10 cellular contexts compared by ENCODE assay signal in the genomic region with DNA sequence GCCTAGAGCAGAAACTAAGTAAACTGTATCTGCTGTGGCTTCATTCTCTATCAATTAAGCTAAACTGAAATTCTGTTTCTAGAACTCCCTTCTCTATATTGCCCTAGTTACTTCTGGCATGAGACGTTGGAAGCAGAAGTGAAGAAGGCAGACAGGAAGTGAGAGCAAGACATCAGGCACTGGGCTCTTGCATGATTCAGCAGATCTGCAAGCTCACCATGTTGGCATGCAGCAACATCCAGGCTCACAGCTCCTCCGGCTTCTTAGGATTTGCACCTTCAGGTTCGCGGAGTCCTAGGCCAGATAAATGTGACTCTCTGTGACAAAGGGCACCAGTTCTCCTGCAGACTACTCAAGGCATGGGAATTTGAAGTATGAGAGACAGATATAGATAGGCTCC.
DNase-seq lines count a peak whose midpoint lies in the region; ATAC-seq and TF ChIP-seq lines count a peak whose summit lies in the region.
"Had no signal": no experiment of that assay in that cellular context is flagged by ENCODE, and none has a peak within 500 bp of the region (broad histone marks: within the 10 kb centered on the region; RNA-seq: fewer than 3 reads in every experiment).

No MANE protein-coding gene starts in this region.

- no peaks in the 10 kb centered on the region for H3F3A ChIP-seq in smooth muscle cell (ENCODE audit: low read depth)

- H3K4me2 ChIP-seq in smooth muscle cell = peak overlapping the region; percentile 62

- H3K4me3 ChIP-seq in fibroblast of pulmonary artery (replicated peaks; ENCODE audit: low read depth, low read length) (no peak overlapping the region), smooth muscle cell (no peak overlapping the region)

- H3K79me2 ChIP-seq in smooth muscle cell (ENCODE audit: low read depth) = no peaks in the 10 kb centered on the region

- no peaks in the 10 kb centered on the region for H3K36me3 ChIP-seq in smooth muscle cell (ENCODE audit: low read depth)

- DNase-seq in NOMO-1 treated with DMSO at 0.1 percent for 48 hours (lab: John Stamatoyannopoulos, UW; ENCODE audit: unreplicated experiment) (peak; percentile 98), fibroblast of pulmonary artery (ENCODE audit: low read depth) (peak; percentile 61), smooth muscle cell (lab: John Stamatoyannopoulos, UW; ENCODE audit: unreplicated experiment) (no peak), amniotic stem cell (lab: John Stamatoyannopoulos, UW) (no peak), germinal center (ENCODE audit: low spot score) (no peak)
- DNase-seq in stimulated activated naive CD4-positive, alpha-beta T cell (lab: John Stamatoyannopoulos, UW) = no peak
- DNase-seq: activated gamma-delta T cell treated with Interleukin-2 at 50 U/mL for 16 hours; NCI-H1694 treated with DMSO at 0.1 percent for 48 hours; stimulated activated CD4-positive, alpha-beta T cell treated with anti-CD3 and anti-CD28 coated beads, Interleukin-2, amount 100 ng/mL, for 48 hours had no signal

- no peaks in the 10 kb centered on the region for H4K20me1 ChIP-seq in smooth muscle cell (ENCODE audit: low read depth)

- H2AFZ ChIP-seq in smooth muscle cell (ENCODE audit: low read depth) = peak overlapping the region; percentile 4

- no peaks in the 10 kb centered on the region for H3K4me1 ChIP-seq in smooth muscle cell (ENCODE audit: low read depth)

- peak overlapping the region; percentile 65 for H3K27ac ChIP-seq in smooth muscle cell (ENCODE audit: low read depth)

- WGBS in smooth muscle cell (ENCODE audit: low lambda C conversion rate) = 6% methylated on average over 4 of the region's 4 CpGs

- no peaks in the 10 kb centered on the region for H3K27me3 ChIP-seq in smooth muscle cell (ENCODE audit: low read depth)

- TF ChIP-seq CTCF in fibroblast of pulmonary artery (IDR thresholded peaks at IDR 0.05; ENCODE audit: low read length, missing control alignments) (no peak), smooth muscle cell (IDR thresholded peaks at IDR 0.05; ENCODE audit: borderline replicate concordance, insufficient read depth, poor library complexity, severe bottlenecking) (no peak)

- H3K9ac ChIP-seq in smooth muscle cell (ENCODE audit: low read depth) = no peak overlapping the region

- ATAC-seq in GM21786 (IDR thresholded peaks at IDR 0.05; ENCODE audit: unreplicated experiment) = peak; percentile 52

- no peaks in the 10 kb centered on the region for H3K9me3 ChIP-seq in smooth muscle cell (replicated peaks; ENCODE audit: low read depth)

Comparison
In these comparisons a context has a peak if more than half of its experiments do, and no peak if none do; other contexts are left out.
1. DNase-seq: peak in NOMO-1 treated with DMSO at 0.1 percent for 48 hours (single experiment) and fibroblast of pulmonary artery (single experiment); none in smooth muscle cell (single experiment), amniotic stem cell (single experiment), germinal center (single experiment) and stimulated activated naive CD4-positive, alpha-beta T cell (0 of 6).